ENCODE assay signal across 7 cellular contexts in the genomic region with DNA sequence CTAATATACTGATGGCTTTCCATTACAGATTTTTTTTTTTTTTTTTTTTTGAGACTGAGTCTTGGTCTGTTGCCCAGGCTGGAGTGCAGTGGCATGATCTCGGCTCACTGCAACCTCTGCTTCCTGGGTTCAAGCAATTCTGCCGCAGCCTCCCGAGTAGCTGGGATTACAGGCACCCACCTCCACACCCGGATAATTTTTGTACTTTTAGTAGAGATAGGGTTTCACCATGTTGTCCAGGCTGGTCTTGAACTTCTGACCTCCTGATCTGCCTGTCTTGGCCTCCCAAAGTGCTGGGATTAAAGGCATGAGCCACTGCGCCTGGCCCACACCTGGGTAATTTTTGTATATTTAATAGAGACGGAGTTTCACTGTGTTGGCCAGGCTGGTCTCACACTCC. TPM values are rescaled to one million over a fixed set of nuclear protein-coding genes. Genes with fewer than 3 reads are reported as not detected.
A peak's percentile ranks its signal among the peaks of the same experiment; 100 is the strongest.
DNase-seq lines count a peak whose midpoint lies in the region; ATAC-seq and TF ChIP-seq lines count a peak whose summit lies in the region.
"Not testable (repeated sequence)": the region's sequence is repeated elsewhere in the genome, so short reads cannot be mapped to it uniquely, and the experiment has no call there.

No MANE protein-coding gene starts in this region.

- peak overlapping the region; percentile 46 for H3K27ac Mint-ChIP-seq in activated CD8-positive, alpha-beta T cell treated with anti-CD3 and anti-CD28 coated beads for 36 hours
- H3K27ac Mint-ChIP-seq in activated naive CD8-positive, alpha-beta T cell treated with anti-CD3 and anti-CD28 coated beads for 36 hours: peak overlapping the region; percentile 54
- not testable (repeated sequence) for H3K27ac Mint-ChIP-seq in endodermal cell

- H3K4me2 ChIP-seq in OCI-LY1 (ENCODE audit: low read length): peak overlapping the region; percentile 69
- peak overlapping the region; percentile 28 for H3K4me2 ChIP-seq in mesenchymal stem cell (ENCODE audit: low read length, poor library complexity, severe bottlenecking)

- H2BK15ac ChIP-seq in mesenchymal stem cell (ENCODE audit: low read depth, poor library complexity, severe bottlenecking): not testable (repeated sequence)

- H3K27me3 Mint-ChIP-seq in activated CD8-positive, alpha-beta T cell treated with anti-CD3 and anti-CD28 coated beads for 36 hours; activated naive CD8-positive, alpha-beta T cell treated with anti-CD3 and anti-CD28 coated beads for 36 hours; endodermal cell (ENCODE audit: insufficient read depth): not testable (repeated sequence)

- not testable (repeated sequence) for H2BK5ac ChIP-seq in mesenchymal stem cell (ENCODE audit: low read depth, low read length, poor library complexity, severe bottlenecking)

- POLR2A ChIA-PET in activated CD8-positive, alpha-beta T cell treated with anti-CD3 and anti-CD28 coated beads for 36 hours (lab: Charles Lee): interaction anchor here (0.6 to 1.7 kb wide), 3 partner anchors 10 to 326 kb away, joined by 3 to 6 read pairs (median 4); no protein-coding TSS in a partner anchor

- CTCF ChIA-PET in activated CD8-positive, alpha-beta T cell treated with anti-CD3 and anti-CD28 coated beads for 36 hours (lab: Charles Lee): interaction anchor here (4.3 kb wide), 1 partner anchor 19 kb away, joined by 25 read pairs; no protein-coding TSS in a partner anchor

- H3K4me1 ChIP-seq in OCI-LY1 (ENCODE audit: insufficient read depth, low read length, severe bottlenecking): peaks cover 61% of the 10 kb centered on the region
- H3K4me1 ChIP-seq in endodermal cell (ENCODE audit: control insufficient read depth, insufficient read depth, low read length); mesenchymal stem cell (ENCODE audit: control insufficient read depth, insufficient read depth, low read depth, low read length): not testable (repeated sequence)

- H4K91ac ChIP-seq in mesenchymal stem cell (ENCODE audit: low read length): not testable (repeated sequence)

- not testable (repeated sequence) for H4K20me1 ChIP-seq in OCI-LY1 (ENCODE audit: insufficient read depth, low read length)

- H3K4me3 Mint-ChIP-seq in activated CD8-positive, alpha-beta T cell treated with anti-CD3 and anti-CD28 coated beads for 36 hours: peak overlapping the region; percentile 61
- peak overlapping the region; percentile 22 for H3K4me3 Mint-ChIP-seq in activated naive CD8-positive, alpha-beta T cell treated with anti-CD3 and anti-CD28 coated beads for 36 hours
- not testable (repeated sequence) for H3K4me3 Mint-ChIP-seq in endodermal cell

- peak overlapping the region; percentile 99 for H3K27ac ChIP-seq in OCI-LY1 (ENCODE audit: low read depth, low read length, poor library complexity, severe bottlenecking)
- H3K27ac ChIP-seq in endodermal cell (ENCODE audit: low read depth, low read length); mesenchymal stem cell (ENCODE audit: low read length, poor library complexity, severe bottlenecking): not testable (repeated sequence)

- not testable (repeated sequence) for H3K9me2 ChIP-seq in OCI-LY1 (ENCODE audit: low read depth, low read length)

- not testable (repeated sequence) for H3K23ac ChIP-seq in mesenchymal stem cell (ENCODE audit: low read length in 2 of 2)

- H3K4ac ChIP-seq in mesenchymal stem cell (ENCODE audit: low read depth in 1 of 2, low read length in 2 of 2): not testable (repeated sequence)

- not testable (repeated sequence) for H4K8ac ChIP-seq in mesenchymal stem cell (ENCODE audit: low read length)

- not testable (repeated sequence) for H3K14ac ChIP-seq in mesenchymal stem cell (ENCODE audit: low read length in 2 of 2)

- H3K4me3 ChIP-seq in GM12864 (ENCODE audit: low read depth, low read length) (peak overlapping the region; percentile 29; the same call in 1 of the 2 replicates), OCI-LY1 (ENCODE audit: low read depth, low read length, poor library complexity, severe bottlenecking) (peak overlapping the region; percentile 85), endodermal cell (ENCODE audit: low read length) (peak overlapping the region; percentile 66), mesenchymal stem cell (ENCODE audit: insufficient read depth in 1 of 2, low read depth in 1 of 2, low read length in 2 of 2) (peak overlapping the region in 1 of 2 experiments; percentile 98), skeletal muscle cell (ENCODE audit: low read depth, low read length) (peak overlapping the region; percentile 34)

- not testable (repeated sequence) for H3K27me3 ChIP-seq in OCI-LY1 (ENCODE audit: insufficient read depth, low read length); endodermal cell (ENCODE audit: control insufficient read depth, insufficient read depth, low read length, poor library complexity, severe bottlenecking); mesenchymal stem cell (ENCODE audit: control insufficient read depth in 1 of 2, insufficient read depth in 1 of 2, low read length in 2 of 2)

- peaks cover 61% of the 10 kb centered on the region for H3K36me3 Mint-ChIP-seq in activated CD8-positive, alpha-beta T cell treated with anti-CD3 and anti-CD28 coated beads for 36 hours (ENCODE audit: low read depth)
- peaks cover 53% of the 10 kb centered on the region for H3K36me3 Mint-ChIP-seq in activated naive CD8-positive, alpha-beta T cell treated with anti-CD3 and anti-CD28 coated beads for 36 hours
- peaks cover 52% of the 10 kb centered on the region for H3K36me3 Mint-ChIP-seq in endodermal cell (ENCODE audit: low read depth)

- not testable (repeated sequence) for H3K9ac ChIP-seq in OCI-LY1 (ENCODE audit: low read length); endodermal cell (ENCODE audit: extremely low read depth, low read length, poor library complexity, severe bottlenecking)
- H3K9ac ChIP-seq in mesenchymal stem cell (ENCODE audit: low read length): peak overlapping the region; percentile 74

- ATAC-seq in activated CD8-positive, alpha-beta T cell treated with anti-CD3 and anti-CD28 coated beads for 36 hours: not testable (repeated sequence)

- not testable (repeated sequence) for H3K9me3 ChIP-seq in OCI-LY1 (ENCODE audit: low read length); endodermal cell (ENCODE audit: control insufficient read depth, low read length); mesenchymal stem cell (ENCODE audit: control insufficient read depth, low read length)

- H3F3A ChIP-seq in OCI-LY1 (ENCODE audit: insufficient read depth, low read length): not testable (repeated sequence)

- not testable (repeated sequence) for H2AK5ac ChIP-seq in mesenchymal stem cell (ENCODE audit: low read length, severe bottlenecking)

- H3K79me1 ChIP-seq in mesenchymal stem cell (replicated peaks; ENCODE audit: low read length, poor library complexity, severe bottlenecking): not testable (repeated sequence)

- H3K4me1 Mint-ChIP-seq in activated CD8-positive, alpha-beta T cell treated with anti-CD3 and anti-CD28 coated beads for 36 hours (ENCODE audit: low read depth): peaks cover 50% of the 10 kb centered on the region
- H3K4me1 Mint-ChIP-seq in activated naive CD8-positive, alpha-beta T cell treated with anti-CD3 and anti-CD28 coated beads for 36 hours: peaks cover 51% of the 10 kb centered on the region
- H3K4me1 Mint-ChIP-seq in endodermal cell: not testable (repeated sequence)

- H3K9me3 Mint-ChIP-seq in activated CD8-positive, alpha-beta T cell treated with anti-CD3 and anti-CD28 coated beads for 36 hours; activated naive CD8-positive, alpha-beta T cell treated with anti-CD3 and anti-CD28 coated beads for 36 hours; endodermal cell: not testable (repeated sequence)

- H2BK120ac ChIP-seq in mesenchymal stem cell (ENCODE audit: low read depth, low read length): not testable (repeated sequence)

- H2AFZ ChIP-seq in OCI-LY1 (ENCODE audit: low read length); mesenchymal stem cell (ENCODE audit: low read depth, low read length): not testable (repeated sequence)

- intact Hi-C loops in activated CD8-positive, alpha-beta T cell treated with anti-CD3 and anti-CD28 coated beads for 36 hours (cut with micrococcal nuclease): not testable (repeated sequence)

- WGBS in endodermal cell (ENCODE audit: insufficient coverage in 1 of 2, insufficient read length in 1 of 2), 2 experiments: 94 to 96% methylated on average over 5 to 6 of the region's 6 CpGs
- 96% methylated on average over 5 of the region's 6 CpGs for WGBS in mesenchymal stem cell

- not testable (repeated sequence) for DNase-seq in GM12864 (ENCODE audit: low read depth); activated CD8-positive, alpha-beta T cell treated with anti-CD3 and anti-CD28 coated beads for 36 hours; activated naive CD8-positive, alpha-beta T cell treated with anti-CD3 and anti-CD28 coated beads for 36 hours; endodermal cell; mesenchymal stem cell; skeletal muscle cell (ENCODE audit: low read depth)

- not testable (repeated sequence) for TF ChIP-seq CTCF in GM12864 (IDR thresholded peaks at IDR 0.05; ENCODE audit: low read depth, low read length, missing control alignments); OCI-LY1 (IDR thresholded peaks at IDR 0.05; ENCODE audit: low read length); activated CD8-positive, alpha-beta T cell treated with anti-CD3 and anti-CD28 coated beads for 36 hours (IDR thresholded peaks at IDR 0.05); endodermal cell (conservative IDR thresholded peaks at IDR 0.05)

- H3K79me2 ChIP-seq in OCI-LY1 (ENCODE audit: insufficient read depth, low read length): peaks cover 78% of the 10 kb centered on the region

- peaks cover 77% of the 10 kb centered on the region for H3K36me3 ChIP-seq in OCI-LY1 (ENCODE audit: insufficient read depth, low read length)
- H3K36me3 ChIP-seq in endodermal cell (ENCODE audit: control insufficient read depth, insufficient read depth, low read length): peaks cover 64% of the 10 kb centered on the region
- H3K36me3 ChIP-seq in mesenchymal stem cell (ENCODE audit: control insufficient read depth in 1 of 2, insufficient read depth in 2 of 2, low read depth in 1 of 2, low read length in 2 of 2): peaks cover 19 to 76% of the 10 kb centered on the region in 2 experiments

- H2BK12ac ChIP-seq in mesenchymal stem cell (ENCODE audit: low read length in 2 of 2): not testable (repeated sequence)

- not testable (repeated sequence) for H3K18ac ChIP-seq in mesenchymal stem cell (ENCODE audit: low read depth in 1 of 2, low read length in 2 of 2)

RNA-seq across cellular contexts. Expression of gene MDM2, which starts 3.6 kb away (rescaled TPM):
- total RNA-seq in activated CD8-positive, alpha-beta T cell treated with anti-CD3 and anti-CD28 coated beads for 36 hours: 100 to 1,000 TPM; 148 to 153 TPM
- total RNA-seq in activated naive CD8-positive, alpha-beta T cell treated with anti-CD3 and anti-CD28 coated beads for 36 hours: 100 to 1,000 TPM; 152 to 158 TPM
- 100 to 1,000 TPM; 102 to 137 TPM for total RNA-seq in endodermal cell
- polyA plus RNA-seq in endodermal cell (2013, experiment 1 of 2): 42.8 TPM
- polyA plus RNA-seq in endodermal cell (2013, experiment 2 of 2): 47.9 TPM
- polyA plus RNA-seq in mesenchymal stem cell (2013, experiment 1 of 2): 95.3 TPM
- polyA plus RNA-seq in mesenchymal stem cell (2013, experiment 2 of 2): 102 TPM
